12 cellular contexts compared by ENCODE assay signal in genomic region chr6:31037692-31038091, GRCh38. TPM values are rescaled to one million over a fixed set of nuclear protein-coding genes. Genes with fewer than 3 reads are reported as not detected.
DNase-seq lines count a peak whose midpoint lies in the region; ATAC-seq and TF ChIP-seq lines count a peak whose summit lies in the region.
"Had no signal": no experiment of that assay in that cellular context is flagged by ENCODE, and none has a peak within 500 bp of the region (broad histone marks: within the 10 kb centered on the region; RNA-seq: fewer than 3 reads in every experiment).

No MANE protein-coding gene starts in this region.

- H3K36me3 ChIP-seq in adipocyte (ENCODE audit: control insufficient read depth, insufficient read depth, low read length, severe bottlenecking) (no peaks in the 10 kb centered on the region), gastrocnemius medialis (no peaks in the 10 kb centered on the region)

- intact Hi-C loops in gastrocnemius medialis (cut with DNase I; ENCODE audit: low total_unique reads) = loop anchor here (2.0 kb wide), 1 partner anchor 31 kb away; no protein-coding TSS in a partner anchor

- ATAC-seq in foreskin keratinocyte = no peak
- peak; percentile 86 to 91 for ATAC-seq in gastrocnemius medialis
- no peak for ATAC-seq in GM18520 (IDR thresholded peaks at IDR 0.05; ENCODE audit: unreplicated experiment)
- ATAC-seq: activated CD4-positive, alpha-beta T cell treated with anti-CD3 and anti-CD28 coated beads for 36 hours had no signal

- TF ChIP-seq CTCF in foreskin keratinocyte (conservative IDR thresholded peaks at IDR 0.05) = no peak
- no peak for TF ChIP-seq CTCF in gastrocnemius medialis (IDR thresholded peaks at IDR 0.05 in 4 of 5, conservative IDR thresholded peaks at IDR 0.05 in 1 of 5)

- no peak for TF ChIP-seq POLR2A in gastrocnemius medialis (IDR thresholded peaks at IDR 0.05)

- H3K27ac ChIP-seq in foreskin keratinocyte (no peak overlapping the region), gastrocnemius medialis (peak overlapping the region; percentile 49 to 81 (median 70))

- DNase-seq in EL (peak; percentile 73), adipocyte (ENCODE audit: low read depth) (peak; percentile 85), foreskin keratinocyte (peak; percentile 20 to 54), gastrocnemius medialis (peak; percentile 12 to 55), NCI-H774 (lab: John Stamatoyannopoulos, UW) (no peak), cerebellar cortex (ENCODE audit: low spot score) (no peak)
- no peak for DNase-seq in activated naive CD4-positive, alpha-beta T cell treated with Interleukin-2 at 50 U/mL for 16 hours
- DNase-seq: activated CD4-positive, alpha-beta T cell treated with anti-CD3 and anti-CD28 coated beads for 36 hours; CD4-positive, alpha-beta memory T cell; islet precursor cell; nephron progenitor cell had no signal

- H3K9ac ChIP-seq in adipocyte (ENCODE audit: low read length) = no peak overlapping the region

- no peaks in the 10 kb centered on the region for H3K27me3 ChIP-seq in adipocyte (replicated peaks; ENCODE audit: control insufficient read depth, insufficient read depth, low read length)
- peaks cover 8% of the 10 kb centered on the region for H3K27me3 ChIP-seq in foreskin keratinocyte
- H3K27me3 ChIP-seq in gastrocnemius medialis = no peaks in the 10 kb centered on the region

- in situ Hi-C loops in gastrocnemius medialis (cut with MboI; ENCODE audit: low sequenced_read_pairs in 4 of 4) = no loop called here

- H3K4me1 ChIP-seq in adipocyte (ENCODE audit: control insufficient read depth, insufficient read depth, low read length) = peaks cover 12% of the 10 kb centered on the region
- no peaks in the 10 kb centered on the region for H3K4me1 ChIP-seq in foreskin keratinocyte
- peaks cover 20 to 25% of the 10 kb centered on the region in 2 donors for H3K4me1 ChIP-seq in gastrocnemius medialis

- H3K4me3 ChIP-seq in adipocyte (ENCODE audit: low read length) (no peak overlapping the region), gastrocnemius medialis (no peak overlapping the region)

- H3K9me3 ChIP-seq in adipocyte (ENCODE audit: control insufficient read depth, low read length) = no peaks in the 10 kb centered on the region
- H3K9me3 ChIP-seq in gastrocnemius medialis = no peaks in the 10 kb centered on the region

RNA-seq across cellular contexts. Expression of gene MUC22, which starts 27.4 kb away (rescaled TPM):
- not detected in 2 replicates for total RNA-seq in foreskin keratinocyte
- polyA plus RNA-seq in foreskin keratinocyte = not detected in 2 replicates
- total RNA-seq in gastrocnemius medialis = under 1 TPM; 0.05 to 0.36 (median 0.18) TPM
- total RNA-seq: activated CD4-positive, alpha-beta T cell treated with anti-CD3 and anti-CD28 coated beads for 36 hours; CD4-positive, alpha-beta memory T cell had no signal
- polyA plus RNA-seq: CD4-positive, alpha-beta memory T cell had no signal

RNA-seq across cellular contexts. Expression of gene MUC21, which starts 54.2 kb away (rescaled TPM):
- total RNA-seq in foreskin keratinocyte (not detected in 2 replicates), gastrocnemius medialis (not detected)
- polyA plus RNA-seq in foreskin keratinocyte = not detected in 2 replicates
- total RNA-seq: activated CD4-positive, alpha-beta T cell treated with anti-CD3 and anti-CD28 coated beads for 36 hours; CD4-positive, alpha-beta memory T cell had no signal
- polyA plus RNA-seq: CD4-positive, alpha-beta memory T cell had no signal

Comparison
In these comparisons a context has a peak if more than half of its experiments do, and no peak if none do; other contexts are left out.
1. DNase-seq: peak in EL (single experiment), adipocyte (single experiment), foreskin keratinocyte (2 of 2) and gastrocnemius medialis (2 of 2); none in NCI-H774 (single experiment), cerebellar cortex (single experiment) and activated naive CD4-positive, alpha-beta T cell treated with Interleukin-2 at 50 U/mL for 16 hours (single experiment).
2. ATAC-seq: peak in gastrocnemius medialis (2 of 2); none in foreskin keratinocyte (single experiment) and GM18520 (single experiment).